ENCODE assay signal across 8 cellular contexts in genomic region chr7:139230484-139230773, GRCh38. TPM values are rescaled to one million over a fixed set of nuclear protein-coding genes. Genes with fewer than 3 reads are reported as not detected.
DNase-seq lines count a peak whose midpoint lies in the region; ATAC-seq, FAIRE-seq and TF ChIP-seq lines count a peak whose summit lies in the region.

No MANE protein-coding gene starts in this region.

- no peaks in the 10 kb centered on the region for H3K36me3 ChIP-seq in adipocyte (ENCODE audit: control insufficient read depth, insufficient read depth, low read length, severe bottlenecking)
- no peaks in the 10 kb centered on the region for H3K36me3 ChIP-seq in keratinocyte (ENCODE audit: control insufficient read depth in 2 of 2, extremely low read depth in 1 of 2, insufficient read depth in 2 of 2, low read length in 2 of 2)
- no peaks in the 10 kb centered on the region for H3K36me3 ChIP-seq in suprapubic skin

- WGBS in suprapubic skin: 2% methylated on average over 12 of the region's 12 CpGs

- dilution Hi-C loops in keratinocyte (cut with MboI; ENCODE audit: extremely low pct_ligation_motif_present, low sequenced_read_pairs): no loop called here

- no peak for ATAC-seq in GM21390 (IDR thresholded peaks at IDR 0.05; ENCODE audit: unreplicated experiment)

- no peak for TF ChIP-seq EP300 in suprapubic skin (IDR thresholded peaks at IDR 0.05)

- H3K27me3 ChIP-seq in adipocyte (replicated peaks; ENCODE audit: control insufficient read depth, insufficient read depth, low read length): no peaks in the 10 kb centered on the region
- no peaks in the 10 kb centered on the region for H3K27me3 ChIP-seq in keratinocyte (ENCODE audit: control insufficient read depth, extremely low read depth, insufficient read depth, low read length)
- no peaks in the 10 kb centered on the region for H3K27me3 ChIP-seq in suprapubic skin

- H3K9ac ChIP-seq in adipocyte (ENCODE audit: low read length) (peak overlapping the region; percentile 98), keratinocyte (ENCODE audit: control insufficient read depth, extremely low read depth, insufficient read depth, low read length) (peak overlapping the region; percentile 94)

- H3K4me2 ChIP-seq in keratinocyte (ENCODE audit: control insufficient read depth, extremely low read depth, insufficient read depth, low read depth, low read length): peak overlapping the region; percentile 94

- H3K9me3 ChIP-seq in adipocyte (ENCODE audit: control insufficient read depth, low read length) (no peaks in the 10 kb centered on the region), keratinocyte (ENCODE audit: control insufficient read depth, low read depth, low read length) (no peaks in the 10 kb centered on the region), suprapubic skin (no peaks in the 10 kb centered on the region)

- H3K4me1 ChIP-seq in adipocyte (ENCODE audit: control insufficient read depth, insufficient read depth, low read length) (peaks cover 21% of the 10 kb centered on the region), keratinocyte (ENCODE audit: control insufficient read depth, extremely low read depth, insufficient read depth, low read length) (peaks cover 11% of the 10 kb centered on the region), suprapubic skin (peaks cover 20% of the 10 kb centered on the region)

- no peak for TF ChIP-seq POLR2A in suprapubic skin (IDR thresholded peaks at IDR 0.05)

- FAIRE-seq in keratinocyte (lab: Jason Lieb, UNC): no peak

- peaks cover 15% of the 10 kb centered on the region for H3K79me2 ChIP-seq in keratinocyte (ENCODE audit: control insufficient read depth, insufficient read depth, low read length)

- H4K20me1 ChIP-seq in keratinocyte (ENCODE audit: control insufficient read depth, extremely low read depth, insufficient read depth, low read length): no peaks in the 10 kb centered on the region

- H3K27ac ChIP-seq in keratinocyte (ENCODE audit: control insufficient read depth, insufficient read depth, low read length) (peak overlapping the region; percentile 90), suprapubic skin (peak overlapping the region; percentile 97)

- peak overlapping the region; percentile 99 for H2AFZ ChIP-seq in keratinocyte (ENCODE audit: control insufficient read depth, low read length)

- TF ChIP-seq CTCF in keratinocyte (optimal IDR thresholded peaks at IDR 0.05 in 1 of 3, IDR thresholded peaks at IDR 0.05 in 1 of 3, conservative IDR thresholded peaks at IDR 0.05 in 1 of 3; ENCODE audit: extremely low read depth in 1 of 3, insufficient read depth in 2 of 3, low read length in 3 of 3) (no peak), suprapubic skin (IDR thresholded peaks at IDR 0.05) (no peak)

- no peaks in the 10 kb centered on the region for H3K9me1 ChIP-seq in keratinocyte (ENCODE audit: control insufficient read depth, extremely low read depth, insufficient read depth, low read length)

- H3K4me3 ChIP-seq in adipocyte (ENCODE audit: low read length) (peak overlapping the region; percentile 95), keratinocyte (ENCODE audit: control insufficient read depth in 2 of 3, extremely low read depth in 1 of 3, insufficient read depth in 2 of 3, low read depth in 1 of 3, low read length in 3 of 3) (peak overlapping the region; percentile 89 to 96 (median 93)), suprapubic skin (peak overlapping the region; percentile 99)

- DNase-seq in SKM-1 treated with dmso at 0.1 percent for 144 hours (lab: John Stamatoyannopoulos, UW; ENCODE audit: unreplicated experiment): peak; percentile 48
- no peak for DNase-seq in SKM-1 (lab: John Stamatoyannopoulos, UW; ENCODE audit: unreplicated experiment)
- DNase-seq in adipocyte (ENCODE audit: low read depth): no peak
- no peak for DNase-seq in keratinocyte (ENCODE audit: low read depth, low spot score)
- DNase-seq in suprapubic skin (ENCODE audit: low spot score in 2 of 2): no peak
- no peak for DNase-seq in UCSD-AML1 (lab: John Stamatoyannopoulos, UW; ENCODE audit: unreplicated experiment)
- DNase-seq in NCI-H345 treated with DMSO at 0.1 percent for 48 hours (lab: John Stamatoyannopoulos, UW; ENCODE audit: unreplicated experiment): no peak

RNA-seq across cellular contexts. Expression of gene UBN2, which starts 0.6 kb away (rescaled TPM):
- 1.8 to 3.0 TPM (median 2.4 TPM) in 3 replicates for polyA plus RNA-seq in keratinocyte
- polyA plus RNA-seq in keratinocyte (2011; ENCODE audit: low read depth): 13.7 TPM
- polyA plus RNA-seq in keratinocyte (2011; cell fraction: cytosol; rRNA removed): 0.88 and 1.6 TPM in 2 replicates
- polyA plus RNA-seq in keratinocyte (2011; cell fraction: nucleus; rRNA removed): 6.3 and 7.6 TPM in 2 replicates
- polyA plus RNA-seq in keratinocyte (2012; ENCODE audit: low replicate concordance): 1.3 and 4.2 TPM in 2 replicates
- 2.1 to 8.3 TPM (median 5.5 TPM) in 3 replicates for polyA minus RNA-seq in keratinocyte
- 3.1 TPM for polyA minus RNA-seq in keratinocyte (2011; cell fraction: cytosol; rRNA and poly(A)+ RNA removed)
- 6.6 and 13.8 TPM in 2 replicates for polyA minus RNA-seq in keratinocyte (2011; cell fraction: nucleus; rRNA and poly(A)+ RNA removed)
- total RNA-seq in suprapubic skin: 10 to 100 TPM; 22.4 to 60.3 (median 29.2) TPM
